Comparison of ENCODE assay signal across 8 cellular contexts in genomic region chr4:158496030-158496741, GRCh38. TPM values are rescaled to one million over a fixed set of nuclear protein-coding genes. Genes with fewer than 3 reads are reported as not detected.
DNase-seq lines count a peak whose midpoint lies in the region; ATAC-seq, FAIRE-seq and TF ChIP-seq lines count a peak whose summit lies in the region.
"Had no signal": no experiment of that assay in that cellular context is flagged by ENCODE, and none has a peak within 500 bp of the region (broad histone marks: within the 10 kb centered on the region; RNA-seq: fewer than 3 reads in every experiment).

No MANE protein-coding gene starts in this region.

- H3K4me3 ChIP-seq in GM12865 (ENCODE audit: low read depth, low read length): no peak overlapping the region

- H3K27me3 Mint-ChIP-seq in activated CD4-positive, alpha-beta memory T cell treated with anti-CD3 and anti-CD28 coated beads, Interleukin-2, amount 10 ng/mL, durations not matched to agents 7 days and 5 days: peaks cover 2% of the 10 kb centered on the region

- no peaks in the 10 kb centered on the region for H3K9me3 Mint-ChIP-seq in activated CD4-positive, alpha-beta memory T cell treated with anti-CD3 and anti-CD28 coated beads, Interleukin-2, amount 10 ng/mL, durations not matched to agents 7 days and 5 days

- DNase-seq in GM12865 (ENCODE audit: low read depth) (peak; percentile 34), HT-29 (ENCODE audit: low spot score) (peak; percentile 30), iPS-NIHi7 (ENCODE audit: extremely low spot score) (peak; percentile 77), urothelium cell line (ENCODE audit: low spot score) (peak; percentile 6), NCI-H524 (lab: John Stamatoyannopoulos, UW) (no peak)
- peak; percentile 40 for DNase-seq in activated CD4-positive, alpha-beta memory T cell treated with anti-CD3 and anti-CD28 coated beads, Interleukin-2, amount 10 ng/mL, durations not matched to agents 7 days and 5 days

- ATAC-seq in HG03097 (IDR thresholded peaks at IDR 0.05; ENCODE audit: low FRiP score, unreplicated experiment): no peak

- TF ChIP-seq CTCF in GM12865 (IDR thresholded peaks at IDR 0.05; ENCODE audit: insufficient read depth, low read depth, low read length, missing control alignments): peak; percentile 56

- no peak overlapping the region for H3K4me3 Mint-ChIP-seq in activated CD4-positive, alpha-beta memory T cell treated with anti-CD3 and anti-CD28 coated beads, Interleukin-2, amount 10 ng/mL, durations not matched to agents 7 days and 5 days

- CTCF ChIA-PET in activated CD4-positive, alpha-beta memory T cell treated with anti-CD3 and anti-CD28 coated beads, Interleukin-2, amount 10 ng/mL, durations not matched to agents 7 days and 5 days (lab: Charles Lee): interaction anchor here (0.6 kb wide), 1 partner anchor 706 kb away, joined by 3 read pairs; no protein-coding TSS in a partner anchor

- no peak overlapping the region for H3K27ac Mint-ChIP-seq in activated CD4-positive, alpha-beta memory T cell treated with anti-CD3 and anti-CD28 coated beads, Interleukin-2, amount 10 ng/mL, durations not matched to agents 7 days and 5 days

- POLR2A ChIA-PET in activated CD4-positive, alpha-beta memory T cell treated with anti-CD3 and anti-CD28 coated beads, Interleukin-2, amount 10 ng/mL, durations not matched to agents 7 days and 5 days (lab: Charles Lee): no interaction called here

- FAIRE-seq in urothelium cell line (lab: Jason Lieb, UNC): no peak

- no peaks in the 10 kb centered on the region for H3K4me1 Mint-ChIP-seq in activated CD4-positive, alpha-beta memory T cell treated with anti-CD3 and anti-CD28 coated beads, Interleukin-2, amount 10 ng/mL, durations not matched to agents 7 days and 5 days

- no peaks in the 10 kb centered on the region for H3K36me3 Mint-ChIP-seq in activated CD4-positive, alpha-beta memory T cell treated with anti-CD3 and anti-CD28 coated beads, Interleukin-2, amount 10 ng/mL, durations not matched to agents 7 days and 5 days (ENCODE audit: low read depth)

RNA-seq across cellular contexts. Expression of gene RXFP1, which starts 25.5 kb away (rescaled TPM):
- total RNA-seq in HT-29 (2014; rRNA removed; shearing (Covaris generic)): not detected in 2 replicates
- not detected for total RNA-seq in activated CD4-positive, alpha-beta memory T cell treated with anti-CD3 and anti-CD28 coated beads, Interleukin-2, amount 10 ng/mL, durations not matched to agents 7 days and 5 days
- total RNA-seq: T-helper 1 cell treated with Interleukin-12 subunit alpha and Interleukin-12 subunit beta and Interleukin-4 antibody, amounts not matched to agents 30 ng/mL and 1 ng/mL, for 36 hours had no signal

Comparison
In these comparisons a context has a peak if more than half of its experiments do, and no peak if none do; other contexts are left out.
1. DNase-seq: peak in GM12865 (single experiment), HT-29 (single experiment), activated CD4-positive, alpha-beta memory T cell treated with anti-CD3 and anti-CD28 coated beads, Interleukin-2, amount 10 ng/mL, durations not matched to agents 7 days and 5 days (single experiment), iPS-NIHi7 (single experiment) and urothelium cell line (single experiment); none in NCI-H524 (0 of 2).